ENCODE assay signal across 24 cellular contexts in genomic region chr5:83718936-83719495, GRCh38. TPM values are rescaled to one million over a fixed set of nuclear protein-coding genes. Genes with fewer than 3 reads are reported as not detected.
DNase-seq lines count a peak whose midpoint lies in the region; ATAC-seq, FAIRE-seq and TF ChIP-seq lines count a peak whose summit lies in the region.
"Had no signal": no experiment of that assay in that cellular context is flagged by ENCODE, and none has a peak within 500 bp of the region (broad histone marks: within the 10 kb centered on the region; RNA-seq: fewer than 3 reads in every experiment).

No MANE protein-coding gene starts in this region.

- no peak overlapping the region for H3K4me3 ChIP-seq in GM23338
- peak overlapping the region; percentile 52 for H3K4me3 ChIP-seq in SK-N-MC
- peak overlapping the region; percentile 77 for H3K4me3 ChIP-seq in osteoblast (ENCODE audit: insufficient read depth, low read length)
- H3K4me3 ChIP-seq in pancreas = no peak overlapping the region
- H3K4me3 ChIP-seq: left lung, thoracic aorta had no signal

- intact Hi-C loops in MCF 10A (cut with micrococcal nuclease) (loop anchor here (1.0 to 5.0 kb wide), 3 partner anchors 208 to 733 kb away; no protein-coding TSS in a partner anchor), pancreas (cut with DNase I) (no loop called here)

- CTCF ChIA-PET in MCF 10A (lab: Yijun Ruan, JAX) = interaction anchor here (0.6 to 2.1 kb wide), 9 partner anchors 10 to 538 kb away, joined by 3 to 8 read pairs (median 4); no protein-coding TSS in a partner anchor

- H3K27ac ChIP-seq in GM23338 (ENCODE audit: low read depth) = no peak overlapping the region
- no peak overlapping the region for H3K27ac ChIP-seq in SK-N-MC
- H3K27ac ChIP-seq in osteoblast (ENCODE audit: low read depth, low read length) = peak overlapping the region; percentile 34
- no peak overlapping the region for H3K27ac ChIP-seq in pancreas
- H3K27ac ChIP-seq: brain microvascular endothelial cell, left lung, WERI-Rb-1 had no signal

- TF ChIP-seq CTCF in GM23338 (conservative IDR thresholded peaks at IDR 0.05; ENCODE audit: low read depth in 2 of 2) (no peak), osteoblast (IDR thresholded peaks at IDR 0.05; ENCODE audit: extremely low read depth, low read depth, low read length) (no peak), MCF 10A (IDR thresholded peaks at IDR 0.05; ENCODE audit: unreplicated experiment) (no peak), pancreas (IDR thresholded peaks at IDR 0.05) (no peak)

- WGBS in pancreas, 2 donors = 62 to 65% methylated on average over 2 of the region's 2 CpGs

- H2AFZ ChIP-seq in GM23338 = no peak overlapping the region
- H2AFZ ChIP-seq in osteoblast (ENCODE audit: low read length) = peak overlapping the region; percentile 77

- no TSS peak for BruUV-seq in MCF 10A (replicated peaks; lab: Mats Ljungman, UMichigan)

- H3K9ac ChIP-seq in SK-N-MC (ENCODE audit: insufficient read length) = peak overlapping the region; percentile 38

- no peaks in the 10 kb centered on the region for H3K36me3 ChIP-seq in GM23338 (ENCODE audit: insufficient read depth)
- no peaks in the 10 kb centered on the region for H3K36me3 ChIP-seq in SK-N-MC (ENCODE audit: insufficient read depth, low read length)
- H3K36me3 ChIP-seq in osteoblast (ENCODE audit: insufficient read depth, low read length) = no peaks in the 10 kb centered on the region
- no peaks in the 10 kb centered on the region for H3K36me3 ChIP-seq in pancreas
- H3K36me3 ChIP-seq: brain microvascular endothelial cell, left lung, thoracic aorta, WERI-Rb-1 had no signal

- H3K4me1 Mint-ChIP-seq in GM23338 (peaks cover 41% of the 10 kb centered on the region), MCF 10A (ENCODE audit: insufficient read depth, unreplicated experiment) (peaks cover 5% of the 10 kb centered on the region)

- H3K9me3 ChIP-seq in SK-N-MC (ENCODE audit: low read depth, low read length) (no peaks in the 10 kb centered on the region), osteoblast (ENCODE audit: low read depth, low read length) (no peaks in the 10 kb centered on the region), pancreas (no peaks in the 10 kb centered on the region)
- H3K9me3 ChIP-seq: left lung, thoracic aorta had no signal

- H3K9me3 Mint-ChIP-seq in GM23338 (no peaks in the 10 kb centered on the region; the same call in 2 of the 3 replicates), MCF 10A (ENCODE audit: unreplicated experiment) (no peaks in the 10 kb centered on the region)
- H3K9me3 Mint-ChIP-seq: activated naive CD8-positive, alpha-beta T cell treated with anti-CD3 and anti-CD28 coated beads, Interleukin-2, amount 10 ng/mL, durations not matched to agents 7 days and 5 days; stimulated activated naive B cell treated with anti-CD40 and anti-IgM and Interleukin-4, amounts not matched to agents 10 μg/mL and 1 μg/mL and 100 μg/mL, for 72 hours; T-helper 2 cell treated with Interferon-gamma antibody and Interleukin-4, amounts not matched to agents 5 μg/mL and 100 μg/mL, for 36 hours had no signal

- H3K36me3 Mint-ChIP-seq in GM23338 (ENCODE audit: low read depth) = no peaks in the 10 kb centered on the region
- H3K36me3 Mint-ChIP-seq in MCF 10A (ENCODE audit: insufficient read depth, unreplicated experiment) = no peaks in the 10 kb centered on the region
- H3K36me3 Mint-ChIP-seq: activated naive CD8-positive, alpha-beta T cell treated with anti-CD3 and anti-CD28 coated beads, Interleukin-2, amount 10 ng/mL, durations not matched to agents 7 days and 5 days; stimulated activated naive B cell treated with anti-CD40 and anti-IgM and Interleukin-4, amounts not matched to agents 10 μg/mL and 1 μg/mL and 100 μg/mL, for 72 hours had no signal

- no peak overlapping the region for H3K4me3 Mint-ChIP-seq in GM23338
- no peak overlapping the region for H3K4me3 Mint-ChIP-seq in MCF 10A (ENCODE audit: unreplicated experiment)
- H3K4me3 Mint-ChIP-seq: activated naive CD8-positive, alpha-beta T cell treated with anti-CD3 and anti-CD28 coated beads, Interleukin-2, amount 10 ng/mL, durations not matched to agents 7 days and 5 days; stimulated activated naive B cell treated with anti-CD40 and anti-IgM and Interleukin-4, amounts not matched to agents 10 μg/mL and 1 μg/mL and 100 μg/mL, for 72 hours; T-helper 2 cell treated with Interferon-gamma antibody and Interleukin-4, amounts not matched to agents 5 μg/mL and 100 μg/mL, for 36 hours had no signal

- H3K9me2 ChIP-seq in GM23338 (ENCODE audit: insufficient read depth) = no peaks in the 10 kb centered on the region

- ATAC-seq in GM23338 (no peak), pancreas (no peak)

- POLR2A ChIA-PET in MCF 10A (lab: Yijun Ruan, JAX) = no interaction called here

- no peaks in the 10 kb centered on the region for H3F3A ChIP-seq in GM23338 (replicated peaks; ENCODE audit: low read depth)

- H3K27me3 ChIP-seq in GM23338 (ENCODE audit: insufficient read depth) (no peaks in the 10 kb centered on the region), osteoblast (ENCODE audit: insufficient read depth, low read length) (no peaks in the 10 kb centered on the region), pancreas (peaks cover 0 to 20% (median 3%) of the 10 kb centered on the region in 4 donors)
- H3K27me3 ChIP-seq: brain microvascular endothelial cell had no signal

- no peak for DNase-seq in GM23338 (ENCODE audit: low spot score)
- no peak for DNase-seq in SK-N-MC (ENCODE audit: low read depth, low spot score)
- peak; percentile 30 for DNase-seq in fibroblast of peridontal ligament (ENCODE audit: extremely low read depth)
- no peak for DNase-seq in osteoblast (ENCODE audit: insufficient read length, low spot score, missing footprints)
- DNase-seq in AML-193 (lab: John Stamatoyannopoulos, UW) = no peak
- no peak for DNase-seq in activated T-cell treated with anti-CD3 and anti-CD28 coated beads, Interleukin-2, amount 50 U/mL, for 48 hours
- no peak for DNase-seq in MCF 10A (ENCODE audit: unreplicated experiment)
- no peak for DNase-seq in pancreas
- DNase-seq: activated CD4-positive, alpha-beta T cell treated with anti-CD3 and anti-CD28 coated beads, Interleukin-2, amount 50 U/mL, for 4 hours; activated CD8-positive, alpha-beta memory T cell treated with anti-CD3 and anti-CD28 coated beads, Interleukin-2, amount 50 U/mL, for 48 hours; activated effector memory CD4-positive, alpha-beta T cell treated with Interleukin-2 at 50 U/mL for 16 hours; activated naive CD8-positive, alpha-beta T cell treated with anti-CD3 and anti-CD28 coated beads, Interleukin-2, amount 10 ng/mL, durations not matched to agents 7 days and 5 days; cortex of kidney; left lung; stimulated activated CD4-positive, alpha-beta T cell treated with anti-CD3 and anti-CD28 coated beads, Interleukin-2, amount 100 ng/mL, for 48 hours; stimulated activated naive B cell treated with anti-CD40 and anti-IgM and Interleukin-4, amounts not matched to agents 10 μg/mL and 1 μg/mL and 100 μg/mL, for 72 hours had no signal

- peaks cover 9% of the 10 kb centered on the region for H3K27me3 Mint-ChIP-seq in GM23338 (ENCODE audit: insufficient read depth, low read depth, poor library complexity)
- peaks cover 99% of the 10 kb centered on the region for H3K27me3 Mint-ChIP-seq in MCF 10A (ENCODE audit: insufficient read depth, unreplicated experiment)

- H3K4me2 ChIP-seq in GM23338 (no peak overlapping the region), osteoblast (ENCODE audit: insufficient read depth, low read length) (peak overlapping the region; percentile 82)

- no peaks in the 10 kb centered on the region for H4K20me1 ChIP-seq in GM23338 (replicated peaks; ENCODE audit: insufficient read depth)
- H4K20me1 ChIP-seq in osteoblast (ENCODE audit: insufficient read depth, low read length) = no peaks in the 10 kb centered on the region

- peak overlapping the region; percentile 68 for H3K27ac Mint-ChIP-seq in GM23338
- no peak overlapping the region for H3K27ac Mint-ChIP-seq in MCF 10A (ENCODE audit: low read depth, unreplicated experiment)
- H3K27ac Mint-ChIP-seq: activated naive CD8-positive, alpha-beta T cell treated with anti-CD3 and anti-CD28 coated beads, Interleukin-2, amount 10 ng/mL, durations not matched to agents 7 days and 5 days; stimulated activated naive B cell treated with anti-CD40 and anti-IgM and Interleukin-4, amounts not matched to agents 10 μg/mL and 1 μg/mL and 100 μg/mL, for 72 hours; T-helper 2 cell treated with Interferon-gamma antibody and Interleukin-4, amounts not matched to agents 5 μg/mL and 100 μg/mL, for 36 hours had no signal

- peaks cover 45% of the 10 kb centered on the region for H3K4me1 ChIP-seq in GM23338 (ENCODE audit: insufficient read depth)
- peaks cover 24% of the 10 kb centered on the region for H3K4me1 ChIP-seq in osteoblast (ENCODE audit: insufficient read depth, low read length)
- H3K4me1 ChIP-seq in pancreas = no peaks in the 10 kb centered on the region

- no peaks in the 10 kb centered on the region for H3K79me2 ChIP-seq in GM23338 (replicated peaks; ENCODE audit: insufficient read depth)
- H3K79me2 ChIP-seq in osteoblast (ENCODE audit: insufficient read depth, low read length) = peaks cover 11% of the 10 kb centered on the region

- FAIRE-seq in pancreas (lab: Jason Lieb, UNC) = no peak
- FAIRE-seq: GM12891 had no signal

TF ChIP-seq in GM23338, 12 proteins besides CTCF, POLR2A, EP300 and RAD21:
- TF ChIP-seq EZH2 (IDR thresholded peaks at IDR 0.05; ENCODE audit: low read depth, unreplicated experiment) = no peak

RNA-seq across cellular contexts. Expression of gene HAPLN1, which starts 1.6 kb away (rescaled TPM):
- 3.6 and 4.0 TPM in 2 replicates for total RNA-seq in GM23338 (2014; rRNA removed; shearing (Covaris generic))
- polyA plus RNA-seq in GM23338 (2016; fragmentation: Nextera tagmentation; extraction: Ambion mirVana) (0.85 and 1.5 TPM in 2 replicates), pancreas (under 1 TPM in 1 of 2 donors, not detected in 1; 0.02 TPM)
- total RNA-seq in osteoblast (18.8 and 36.5 TPM in 2 replicates), MCF 10A (2022) (not detected in 2 replicates), pancreas (not detected)
- total RNA-seq: activated naive CD8-positive, alpha-beta T cell treated with anti-CD3 and anti-CD28 coated beads, Interleukin-2, amount 10 ng/mL, durations not matched to agents 7 days and 5 days; HepG2; LHCN-M2; renal cortical epithelial cell had no signal
- polyA plus RNA-seq: HepG2 had no signal

Comparison
In these comparisons a context has a peak if more than half of its experiments do, and no peak if none do; other contexts are left out.
1. H3K4me3 ChIP-seq: peak in SK-N-MC (single experiment) and osteoblast (single experiment); none in GM23338 (single experiment) and pancreas (0 of 4).